In the genomic region with DNA sequence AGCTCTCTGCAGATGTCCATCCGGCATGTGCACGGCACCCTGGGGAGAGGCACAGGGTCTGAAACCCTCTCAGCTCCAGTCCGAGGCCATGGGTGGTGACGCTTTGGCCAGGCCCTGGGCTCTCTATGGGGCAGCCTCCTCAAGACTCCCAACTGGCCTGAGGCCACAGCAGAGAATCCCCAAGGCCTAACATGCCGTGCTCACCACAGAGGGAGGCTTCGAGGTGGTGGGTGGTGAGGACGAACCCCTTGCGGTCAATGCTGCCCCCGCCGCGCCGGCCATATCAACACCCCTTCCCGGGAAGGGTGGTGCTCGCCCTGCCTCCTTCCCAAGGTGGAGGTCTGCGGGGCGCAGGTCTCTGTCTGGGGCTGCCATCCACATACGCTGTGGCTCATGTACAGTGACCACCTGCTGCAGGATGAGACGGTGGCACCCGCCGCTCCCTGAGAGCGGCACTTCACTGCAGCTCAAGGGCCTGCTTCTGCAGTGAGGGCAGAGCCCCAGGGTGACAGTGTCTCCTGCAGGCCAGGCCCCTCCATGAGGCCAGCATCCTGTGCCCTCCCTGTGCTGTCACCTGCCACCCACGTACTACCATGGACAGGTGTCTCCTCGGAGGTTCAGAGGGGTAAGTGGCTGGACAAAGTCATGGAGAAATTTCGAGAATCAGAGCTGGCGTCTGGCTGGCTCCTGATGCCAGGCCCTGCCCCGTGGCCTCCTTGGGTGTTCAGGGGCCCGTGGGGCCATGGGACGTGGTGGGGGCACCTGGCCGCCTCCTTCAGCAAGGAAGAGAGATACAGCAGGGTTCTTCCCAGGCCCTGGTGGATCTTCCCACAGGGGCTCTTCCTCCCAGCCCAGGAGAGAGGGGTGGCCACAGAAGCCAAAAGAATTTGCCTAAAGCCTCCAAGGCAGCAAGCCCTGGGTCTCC, we compare ENCODE assay signal across 32 cellular contexts. TPM values are rescaled to one million over a fixed set of nuclear protein-coding genes. Genes with fewer than 3 reads are reported as not detected.
DNase-seq lines count a peak whose midpoint lies in the region; ATAC-seq and TF ChIP-seq lines count a peak whose summit lies in the region.
"Had no signal": no experiment of that assay in that cellular context is flagged by ENCODE, and none has a peak within 500 bp of the region (broad histone marks: within the 10 kb centered on the region; RNA-seq: fewer than 3 reads in every experiment).

No MANE protein-coding gene starts in this region.

- intact Hi-C loops in right cardiac atrium (cut with DNase I) = no loop called here

- H3K4me1 Mint-ChIP-seq in stimulated activated memory B cell treated with anti-CD40 and anti-IgM and Interleukin-4, amounts not matched to agents 10 μg/mL and 1 μg/mL and 100 μg/mL, for 72 hours = peaks cover 36% of the 10 kb centered on the region
- H3K4me1 Mint-ChIP-seq in CD8-positive, alpha-beta memory T cell = peaks cover 2 to 10% (median 6%) of the 10 kb centered on the region in 3 donors
- peaks cover 11% of the 10 kb centered on the region for H3K4me1 Mint-ChIP-seq in activated naive CD8-positive, alpha-beta T cell treated with anti-CD3 and anti-CD28 coated beads, Interleukin-2, amount 50 U/mL, for 24 hours
- H3K4me1 Mint-ChIP-seq: natural killer cell had no signal

- H3K27me3 Mint-ChIP-seq in stimulated activated memory B cell treated with anti-CD40 and anti-IgM and Interleukin-4, amounts not matched to agents 10 μg/mL and 1 μg/mL and 100 μg/mL, for 72 hours = peaks cover 14% of the 10 kb centered on the region
- H3K27me3 Mint-ChIP-seq in CD8-positive, alpha-beta memory T cell = peaks cover 2 to 12% of the 10 kb centered on the region in 2 donors
- peaks cover 2% of the 10 kb centered on the region for H3K27me3 Mint-ChIP-seq in activated naive CD8-positive, alpha-beta T cell treated with anti-CD3 and anti-CD28 coated beads, Interleukin-2, amount 50 U/mL, for 24 hours

- H3K27me3 ChIP-seq in right cardiac atrium (ENCODE audit: control insufficient read depth, insufficient read depth) = no peaks in the 10 kb centered on the region
- no peaks in the 10 kb centered on the region for H3K27me3 ChIP-seq in CD8-positive, alpha-beta memory T cell (ENCODE audit: insufficient read depth, low read length, poor library complexity, severe bottlenecking)

- H3K4me1 ChIP-seq in right cardiac atrium (ENCODE audit: control insufficient read depth, insufficient read depth, low read length) = no peaks in the 10 kb centered on the region
- H3K4me1 ChIP-seq in CD8-positive, alpha-beta memory T cell (ENCODE audit: insufficient read depth, low read length) = peaks cover 15% of the 10 kb centered on the region
- H3K4me1 ChIP-seq: esophagus muscularis mucosa, foreskin keratinocyte, HAP-1, heart right ventricle, upper lobe of left lung had no signal

- TF ChIP-seq RAD21 in Ishikawa (IDR thresholded peaks at IDR 0.05; ENCODE audit: low read depth) = no peak

- no peak overlapping the region for H3K4me3 Mint-ChIP-seq in stimulated activated memory B cell treated with anti-CD40 and anti-IgM and Interleukin-4, amounts not matched to agents 10 μg/mL and 1 μg/mL and 100 μg/mL, for 72 hours
- no peak overlapping the region for H3K4me3 Mint-ChIP-seq in CD8-positive, alpha-beta memory T cell
- no peak overlapping the region for H3K4me3 Mint-ChIP-seq in activated naive CD8-positive, alpha-beta T cell treated with anti-CD3 and anti-CD28 coated beads, Interleukin-2, amount 50 U/mL, for 24 hours
- H3K4me3 Mint-ChIP-seq: activated naive CD4-positive, alpha-beta T cell treated with anti-CD3 and anti-CD28 coated beads, Interleukin-2, amount 10 ng/mL, durations not matched to agents 7 days and 5 days; activated T-helper 1 cell treated with anti-CD3 and anti-CD28 coated beads, Interleukin-12 subunit alpha, Interleukin-12 subunit beta, Interleukin-2, Interleukin-4 antibody, amounts not matched to agents 30 ng/mL and 10 ng/mL and 1 ng/mL, durations not matched to agents 14 hours and 24 hours and 36 hours; CD8-positive, alpha-beta T cell; natural killer cell; stimulated activated naive B cell treated with anti-CD40 and anti-IgM and Interleukin-4, amounts not matched to agents 10 μg/mL and 1 μg/mL and 100 μg/mL, for 72 hours; T-helper 17 cell had no signal

- no peaks in the 10 kb centered on the region for H3K36me3 Mint-ChIP-seq in stimulated activated memory B cell treated with anti-CD40 and anti-IgM and Interleukin-4, amounts not matched to agents 10 μg/mL and 1 μg/mL and 100 μg/mL, for 72 hours
- no peaks in the 10 kb centered on the region for H3K36me3 Mint-ChIP-seq in CD8-positive, alpha-beta memory T cell
- no peaks in the 10 kb centered on the region for H3K36me3 Mint-ChIP-seq in activated naive CD8-positive, alpha-beta T cell treated with anti-CD3 and anti-CD28 coated beads, Interleukin-2, amount 50 U/mL, for 24 hours (ENCODE audit: low read depth)
- H3K36me3 Mint-ChIP-seq: activated naive CD4-positive, alpha-beta T cell treated with anti-CD3 and anti-CD28 coated beads, Interleukin-2, amount 10 ng/mL, durations not matched to agents 7 days and 5 days; brain; CD8-positive, alpha-beta T cell; natural killer cell; stimulated activated naive B cell treated with anti-CD40 and anti-IgM and Interleukin-4, amounts not matched to agents 10 μg/mL and 1 μg/mL and 100 μg/mL, for 72 hours had no signal

- H3K36me3 ChIP-seq in CD8-positive, alpha-beta memory T cell (ENCODE audit: insufficient read depth, low read length) = no peaks in the 10 kb centered on the region
- H3K36me3 ChIP-seq: esophagus muscularis mucosa, HAP-1, heart right ventricle, upper lobe of left lung had no signal

- H3K27ac Mint-ChIP-seq in stimulated activated memory B cell treated with anti-CD40 and anti-IgM and Interleukin-4, amounts not matched to agents 10 μg/mL and 1 μg/mL and 100 μg/mL, for 72 hours = no peak overlapping the region
- no peak overlapping the region for H3K27ac Mint-ChIP-seq in CD8-positive, alpha-beta memory T cell
- no peak overlapping the region for H3K27ac Mint-ChIP-seq in activated naive CD8-positive, alpha-beta T cell treated with anti-CD3 and anti-CD28 coated beads, Interleukin-2, amount 50 U/mL, for 24 hours
- H3K27ac Mint-ChIP-seq: activated naive CD4-positive, alpha-beta T cell treated with anti-CD3 and anti-CD28 coated beads, Interleukin-2, amount 10 ng/mL, durations not matched to agents 7 days and 5 days; activated T-helper 1 cell treated with anti-CD3 and anti-CD28 coated beads, Interleukin-12 subunit alpha, Interleukin-12 subunit beta, Interleukin-2, Interleukin-4 antibody, amounts not matched to agents 30 ng/mL and 10 ng/mL and 1 ng/mL, durations not matched to agents 14 hours and 24 hours and 36 hours; CD8-positive, alpha-beta T cell; natural killer cell; T-helper 17 cell had no signal

- no peaks in the 10 kb centered on the region for H3K9me3 Mint-ChIP-seq in stimulated activated memory B cell treated with anti-CD40 and anti-IgM and Interleukin-4, amounts not matched to agents 10 μg/mL and 1 μg/mL and 100 μg/mL, for 72 hours
- H3K9me3 Mint-ChIP-seq in CD8-positive, alpha-beta memory T cell = no peaks in the 10 kb centered on the region
- no peaks in the 10 kb centered on the region for H3K9me3 Mint-ChIP-seq in activated naive CD8-positive, alpha-beta T cell treated with anti-CD3 and anti-CD28 coated beads, Interleukin-2, amount 50 U/mL, for 24 hours
- H3K9me3 Mint-ChIP-seq: activated naive CD4-positive, alpha-beta T cell treated with anti-CD3 and anti-CD28 coated beads, Interleukin-2, amount 10 ng/mL, durations not matched to agents 7 days and 5 days; activated T-helper 1 cell treated with anti-CD3 and anti-CD28 coated beads, Interleukin-12 subunit alpha, Interleukin-12 subunit beta, Interleukin-2, Interleukin-4 antibody, amounts not matched to agents 30 ng/mL and 10 ng/mL and 1 ng/mL, durations not matched to agents 14 hours and 24 hours and 36 hours; CD8-positive, alpha-beta T cell; natural killer cell; stimulated activated naive B cell treated with anti-CD40 and anti-IgM and Interleukin-4, amounts not matched to agents 10 μg/mL and 1 μg/mL and 100 μg/mL, for 72 hours had no signal

- CTCF ChIA-PET in CD8-positive, alpha-beta memory T cell (lab: Charles Lee) = no interaction called here

- no peak overlapping the region for H3K4me3 ChIP-seq in right cardiac atrium (ENCODE audit: low read length)
- H3K4me3 ChIP-seq in CD8-positive, alpha-beta memory T cell (ENCODE audit: low read length) = no peak overlapping the region
- H3K4me3 ChIP-seq: esophagus muscularis mucosa, HAP-1, heart right ventricle, lung, upper lobe of left lung had no signal

- POLR2A ChIA-PET in CD8-positive, alpha-beta memory T cell (lab: Charles Lee) = no interaction called here

- H3K27ac ChIP-seq in right cardiac atrium (ENCODE audit: low read length) = no peak overlapping the region
- no peak overlapping the region for H3K27ac ChIP-seq in CD8-positive, alpha-beta memory T cell (ENCODE audit: low read depth, low read length)
- H3K27ac ChIP-seq: esophagus muscularis mucosa, foreskin keratinocyte, heart right ventricle, HL-60, KMS-11, upper lobe of left lung had no signal

- no peaks in the 10 kb centered on the region for H3K9me3 ChIP-seq in right cardiac atrium (ENCODE audit: control insufficient read depth, low read length)
- no peaks in the 10 kb centered on the region for H3K9me3 ChIP-seq in CD8-positive, alpha-beta memory T cell (ENCODE audit: low read length)
- H3K9me3 ChIP-seq: esophagus muscularis mucosa, HAP-1, heart right ventricle, SK-N-SH, upper lobe of left lung had no signal

- peak; percentile 41 to 84 for DNase-seq in NCI-H524 (lab: John Stamatoyannopoulos, UW)
- DNase-seq in NCI-H524 treated with DMSO at 0.1 percent for 48 hours (lab: John Stamatoyannopoulos, UW) = no peak
- DNase-seq in right cardiac atrium = peak; percentile 1 to 54 (median 46)
- DNase-seq in CD8-positive, alpha-beta memory T cell = no peak
- no peak for DNase-seq in activated naive CD8-positive, alpha-beta T cell treated with anti-CD3 and anti-CD28 coated beads, Interleukin-2, amount 50 U/mL, for 24 hours
- DNase-seq: activated CD4-positive, alpha-beta T cell treated with anti-CD3 and anti-CD28 coated beads, Interleukin-2, amount 50 U/mL, for 48 hours; activated CD4-positive, CD25-positive, alpha-beta regulatory T cell treated with anti-CD3 and anti-CD28 coated beads, Interleukin-2, amount 50 U/mL, for 72 hours; activated CD8-positive, alpha-beta memory T cell treated with anti-CD3 and anti-CD28 coated beads, Interleukin-2, amount 50 U/mL, for 4 hours; activated naive CD4-positive, alpha-beta T cell treated with anti-CD3 and anti-CD28 coated beads, Interleukin-2, amount 10 ng/mL, durations not matched to agents 7 days and 5 days; cerebellar nuclear complex; foreskin keratinocyte; natural killer cell; NCI-H146; NCI-H2107; NCI-H446 treated with DMSO at 0.1 percent for 48 hours; SK-N-SH; stimulated activated naive B cell treated with anti-CD40 and anti-IgM and Interleukin-4, amounts not matched to agents 10 μg/mL and 1 μg/mL and 100 μg/mL, for 72 hours; substantia nigra; T-helper 17 cell had no signal

- 83% methylated on average over 29 of the region's 29 CpGs for WGBS in right cardiac atrium

- no peak for TF ChIP-seq EP300 in Ishikawa (IDR thresholded peaks at IDR 0.05; ENCODE audit: borderline replicate concordance)

- ATAC-seq in right cardiac atrium (no peak), HG02885 (IDR thresholded peaks at IDR 0.05; ENCODE audit: poor library complexity, unreplicated experiment) (no peak)
- peak; percentile 1 for ATAC-seq in stimulated activated memory B cell treated with anti-CD40 and anti-IgM and Interleukin-4, amounts not matched to agents 10 μg/mL and 1 μg/mL and 100 μg/mL, for 72 hours
- no peak for ATAC-seq in activated naive CD8-positive, alpha-beta T cell treated with anti-CD3 and anti-CD28 coated beads, Interleukin-2, amount 50 U/mL, for 24 hours
- ATAC-seq: CD8-positive, alpha-beta T cell; foreskin keratinocyte; heart right ventricle; natural killer cell; T-helper 17 cell had no signal

RNA-seq across cellular contexts. Expression of a gene that starts 54.6 kb away (rescaled TPM):
- total RNA-seq in right cardiac atrium = 10 to 100 TPM; 13.9 to 22.4 (median 16.7) TPM
- 16.4 TPM for polyA plus RNA-seq in right cardiac atrium
- total RNA-seq in CD8-positive, alpha-beta memory T cell = 10 to 100 TPM; 43.6 to 43.9 TPM
- 35.5 TPM for polyA plus RNA-seq in CD8-positive, alpha-beta memory T cell

Comparison
In these comparisons a context has a peak if more than half of its experiments do, and no peak if none do; other contexts are left out.
1. DNase-seq: peak in NCI-H524 (2 of 2) and right cardiac atrium (3 of 3); none in NCI-H524 treated with DMSO at 0.1 percent for 48 hours (single experiment), CD8-positive, alpha-beta memory T cell (0 of 5) and activated naive CD8-positive, alpha-beta T cell treated with anti-CD3 and anti-CD28 coated beads, Interleukin-2, amount 50 U/mL, for 24 hours (single experiment).